In the genomic region with DNA sequence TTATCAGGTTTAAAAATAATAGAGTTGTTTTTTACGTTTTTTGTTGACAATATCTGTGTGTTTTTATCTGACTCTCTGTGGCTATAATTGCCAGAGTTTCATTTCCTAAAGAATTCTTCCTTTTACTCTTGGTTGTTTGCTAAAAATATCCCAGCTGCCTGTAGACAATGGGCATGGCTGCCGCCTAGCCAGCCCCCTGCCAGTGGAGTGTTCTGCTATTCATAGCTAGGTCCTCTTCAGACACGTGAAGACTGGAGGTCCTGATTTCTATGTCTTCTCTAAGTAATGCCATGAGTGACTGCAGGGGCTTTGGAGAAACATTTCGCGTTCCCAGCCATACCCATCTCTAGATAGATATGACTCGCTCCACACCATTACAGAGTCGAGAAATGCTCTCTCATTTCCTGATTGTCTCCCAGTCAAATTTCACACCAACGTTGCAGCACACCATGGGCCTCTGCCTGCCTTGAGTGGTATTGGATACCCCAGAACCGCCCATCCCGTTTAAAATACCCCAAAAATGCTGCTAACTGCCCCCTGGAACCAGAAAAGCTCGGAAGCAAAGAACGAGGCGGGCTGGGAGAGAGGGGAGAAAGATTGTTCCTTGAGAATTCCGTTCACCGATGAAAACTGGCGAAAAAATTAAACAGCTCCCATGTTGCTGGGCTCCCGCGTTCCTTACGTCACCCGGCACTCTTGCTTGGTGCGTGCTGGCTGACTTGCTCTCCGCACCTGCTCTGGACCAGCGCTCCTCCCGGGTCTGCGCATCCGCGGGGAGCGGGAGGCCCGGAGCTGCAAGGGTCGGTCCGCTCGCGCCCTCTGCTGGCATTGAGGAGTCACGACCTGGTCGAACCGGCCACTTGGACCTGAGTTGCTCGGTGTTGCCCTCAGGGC, we compare ENCODE assay signal across 8 cellular contexts.
DNase-seq lines count a peak whose midpoint lies in the region; TF ChIP-seq lines count a peak whose summit lies in the region.

No MANE protein-coding gene starts in this region.

- H3K9me3 ChIP-seq in OCI-LY7 (ENCODE audit: low read length) = no peaks in the 10 kb centered on the region

- POLR2A ChIA-PET in OCI-LY7 (lab: Charles Lee) = interaction anchor here (0.9 kb wide), 1 partner anchor 11 kb away, joined by 3 read pairs; no protein-coding TSS in a partner anchor

- no peak overlapping the region for H3K27ac Mint-ChIP-seq in nephron progenitor cell
- H3K27ac Mint-ChIP-seq in stimulated activated naive CD8-positive, alpha-beta T cell treated with anti-CD3 and anti-CD28 coated beads, Interleukin-15, Interleukin-2, amounts not matched to agents 100 ng/mL and 50 ng/mL, for 24 hours = no peak overlapping the region

- H3K79me2 ChIP-seq in OCI-LY7 (ENCODE audit: insufficient read depth, low read depth, low read length) = no peaks in the 10 kb centered on the region

- H3K4me3 Mint-ChIP-seq in nephron progenitor cell = peak overlapping the region; percentile 75
- H3K4me3 Mint-ChIP-seq in stimulated activated naive CD8-positive, alpha-beta T cell treated with anti-CD3 and anti-CD28 coated beads, Interleukin-15, Interleukin-2, amounts not matched to agents 100 ng/mL and 50 ng/mL, for 24 hours = peak overlapping the region; percentile 61

- peaks cover 26% of the 10 kb centered on the region for H3K27me3 Mint-ChIP-seq in nephron progenitor cell (ENCODE audit: low read depth, poor library complexity)
- H3K27me3 Mint-ChIP-seq in stimulated activated naive CD8-positive, alpha-beta T cell treated with anti-CD3 and anti-CD28 coated beads, Interleukin-15, Interleukin-2, amounts not matched to agents 100 ng/mL and 50 ng/mL, for 24 hours = peaks cover 37% of the 10 kb centered on the region

- no peaks in the 10 kb centered on the region for H3K4me1 ChIP-seq in OCI-LY7 (ENCODE audit: insufficient read depth, low read length, poor library complexity, severe bottlenecking)

- no peaks in the 10 kb centered on the region for H3K36me3 Mint-ChIP-seq in nephron progenitor cell (ENCODE audit: low read depth)
- H3K36me3 Mint-ChIP-seq in stimulated activated naive CD8-positive, alpha-beta T cell treated with anti-CD3 and anti-CD28 coated beads, Interleukin-15, Interleukin-2, amounts not matched to agents 100 ng/mL and 50 ng/mL, for 24 hours (ENCODE audit: low read depth) = no peaks in the 10 kb centered on the region

- DNase-seq in SIG-M5 treated with dmso at 0.1 percent for 504 hours (lab: John Stamatoyannopoulos, UW; ENCODE audit: unreplicated experiment) (peak; percentile 60), SIG-M5 (lab: John Stamatoyannopoulos, UW) (no peak), KBM-7 (peak; percentile 49), OCI-LY7 (ENCODE audit: low spot score) (peak; percentile 34), fibroblast of pulmonary artery (ENCODE audit: low read depth) (peak; percentile 59), nephron progenitor cell (peak; percentile 93)
- peak; percentile 79 to 84 for DNase-seq in activated T-cell treated with anti-CD3 and anti-CD28 coated beads, Interleukin-2, amount 50 U/mL, for 48 hours

- H3K36me3 ChIP-seq in OCI-LY7 (ENCODE audit: insufficient read depth, low read length) = no peaks in the 10 kb centered on the region

- no peak overlapping the region for H2AFZ ChIP-seq in OCI-LY7 (ENCODE audit: low read length)

- no peaks in the 10 kb centered on the region for H4K20me1 ChIP-seq in OCI-LY7 (ENCODE audit: insufficient read depth, low read length)

- H3K9me2 ChIP-seq in OCI-LY7 (ENCODE audit: insufficient read depth, low read length) = no peaks in the 10 kb centered on the region

- TF ChIP-seq CTCF in OCI-LY7 (conservative IDR thresholded peaks at IDR 0.05; ENCODE audit: low read length) (peak; percentile 81), fibroblast of pulmonary artery (IDR thresholded peaks at IDR 0.05; ENCODE audit: low read length, missing control alignments) (peak; percentile 75), nephron progenitor cell (IDR thresholded peaks at IDR 0.05) (peak; percentile 88)

- no peaks in the 10 kb centered on the region for H3K9me3 Mint-ChIP-seq in nephron progenitor cell
- no peaks in the 10 kb centered on the region for H3K9me3 Mint-ChIP-seq in stimulated activated naive CD8-positive, alpha-beta T cell treated with anti-CD3 and anti-CD28 coated beads, Interleukin-15, Interleukin-2, amounts not matched to agents 100 ng/mL and 50 ng/mL, for 24 hours

- intact Hi-C loops in OCI-LY7 (cut with micrococcal nuclease; ENCODE audit: unreplicated experiment) = loop anchor here (5.0 kb wide), 1 partner anchor 926 kb away; no protein-coding TSS in a partner anchor

- no peak overlapping the region for H3K27ac ChIP-seq in OCI-LY7 (ENCODE audit: low read depth, low read length, poor library complexity, severe bottlenecking)

- peaks cover 11% of the 10 kb centered on the region for H3K4me1 Mint-ChIP-seq in nephron progenitor cell
- peaks cover 9% of the 10 kb centered on the region for H3K4me1 Mint-ChIP-seq in stimulated activated naive CD8-positive, alpha-beta T cell treated with anti-CD3 and anti-CD28 coated beads, Interleukin-15, Interleukin-2, amounts not matched to agents 100 ng/mL and 50 ng/mL, for 24 hours (ENCODE audit: low read depth)

- H3K4me2 ChIP-seq in OCI-LY7 (ENCODE audit: low read length) = no peak overlapping the region

- in situ Hi-C loops in KBM-7 (cut with MboI; ENCODE audit: low pct_unique_long_range_greater_than_20kb, low sequenced_read_pairs) = no loop called here

- H3K4me3 ChIP-seq in OCI-LY7 (ENCODE audit: low read depth, low read length, poor library complexity, severe bottlenecking) (no peak overlapping the region), fibroblast of pulmonary artery (replicated peaks; ENCODE audit: low read depth, low read length) (no peak overlapping the region)

- CTCF ChIA-PET in OCI-LY7 (lab: Charles Lee; ENCODE audit: unreplicated experiment) = no interaction called here

- no TSS peak for BruUV-seq in OCI-LY7 (replicated peaks; lab: Mats Ljungman, UMichigan)
